In the genomic region with DNA sequence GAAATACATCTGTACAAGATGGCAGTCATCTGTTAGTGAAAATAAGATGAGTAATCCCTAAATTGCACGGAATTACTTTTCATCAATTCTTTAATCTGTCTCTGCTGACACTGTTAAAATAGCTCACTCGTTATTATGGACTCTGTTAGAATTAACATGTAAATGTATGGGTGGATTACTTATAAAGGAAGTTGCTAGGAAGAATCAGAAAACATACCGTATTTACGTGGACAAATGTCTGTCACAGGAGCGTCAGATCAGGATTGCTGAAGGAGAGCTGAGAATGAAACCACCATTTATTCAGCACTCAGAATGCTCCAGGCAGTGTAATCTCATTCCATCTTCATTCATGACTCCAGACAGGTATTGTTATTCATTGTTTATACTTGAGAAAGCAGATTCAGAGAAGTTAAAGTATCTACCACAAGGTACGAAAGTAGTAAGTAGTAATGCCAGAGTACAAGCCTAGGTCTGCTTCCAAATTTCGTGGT, we compare ENCODE assay signal across 7 cellular contexts. TPM values are rescaled to one million over a fixed set of nuclear protein-coding genes. Genes with fewer than 3 reads are reported as not detected.
A peak's percentile ranks its signal among the peaks of the same experiment; 100 is the strongest.
DNase-seq lines count a peak whose midpoint lies in the region; ATAC-seq and TF ChIP-seq lines count a peak whose summit lies in the region.

No MANE protein-coding gene starts in this region.

- no peaks in the 10 kb centered on the region for H3K27me3 ChIP-seq in adrenal gland
- no peaks in the 10 kb centered on the region for H3K27me3 ChIP-seq in iPS-20b (ENCODE audit: insufficient read depth, low read length)

- no peaks in the 10 kb centered on the region for H3K9me3 Mint-ChIP-seq in activated CD8-positive, alpha-beta memory T cell treated with anti-CD3 and anti-CD28 coated beads, Interleukin-2, amount 10 ng/mL, durations not matched to agents 7 days and 5 days (ENCODE audit: low read depth)

- 31 to 32% (median 31%) methylated on average over 7 of the region's 7 CpGs for WGBS in adrenal gland, 4 donors

- CTCF ChIA-PET in activated CD8-positive, alpha-beta memory T cell treated with anti-CD3 and anti-CD28 coated beads, Interleukin-2, amount 10 ng/mL, durations not matched to agents 7 days and 5 days (lab: Charles Lee) = no interaction called here

- TF ChIP-seq CTCF in adrenal gland (IDR thresholded peaks at IDR 0.05) = no peak

- H3K36me3 ChIP-seq in adrenal gland (replicated peaks in 1 of 2) (no peaks in the 10 kb centered on the region), iPS-20b (ENCODE audit: insufficient read depth, low read depth, low read length) (0 out of 2 replicates have a peak, but pooled peaks cover 3% of the 10 kb centered on the region)

- ATAC-seq in activated CD8-positive, alpha-beta memory T cell treated with anti-CD3 and anti-CD28 coated beads, Interleukin-2, amount 10 ng/mL, durations not matched to agents 7 days and 5 days = no peak

- H3K9ac ChIP-seq in iPS-20b (ENCODE audit: low read depth, low read length) = peak overlapping the region; percentile 83; the same call in 1 of the 2 replicates

- DNase-seq in KG1 (lab: John Stamatoyannopoulos, UW) (peak; percentile 8), adrenal gland (no peak), substantia nigra (lab: John Stamatoyannopoulos, UW) (peak in 1 of 49 donors; percentile 17), MV-4-11 (lab: John Stamatoyannopoulos, UW) (no peak)
- DNase-seq in activated CD8-positive, alpha-beta memory T cell treated with anti-CD3 and anti-CD28 coated beads, Interleukin-2, amount 10 ng/mL, durations not matched to agents 7 days and 5 days = no peak
- no peak for DNase-seq in activated CD4-positive, alpha-beta T cell treated with anti-CD3 and anti-CD28 coated beads for 4 hours

- H3K27me3 Mint-ChIP-seq in activated CD8-positive, alpha-beta memory T cell treated with anti-CD3 and anti-CD28 coated beads, Interleukin-2, amount 10 ng/mL, durations not matched to agents 7 days and 5 days = peaks cover 17% of the 10 kb centered on the region

- H3K27ac ChIP-seq in adrenal gland (peak overlapping the region; percentile 2 to 91 (median 81)), iPS-20b (ENCODE audit: low read length) (no peak overlapping the region), substantia nigra (ENCODE audit: low read depth, low read length, poor library complexity, severe bottlenecking) (peak overlapping the region; percentile 85)

- no peak overlapping the region for H3K27ac Mint-ChIP-seq in activated CD8-positive, alpha-beta memory T cell treated with anti-CD3 and anti-CD28 coated beads, Interleukin-2, amount 10 ng/mL, durations not matched to agents 7 days and 5 days

- H3K4me1 Mint-ChIP-seq in activated CD8-positive, alpha-beta memory T cell treated with anti-CD3 and anti-CD28 coated beads, Interleukin-2, amount 10 ng/mL, durations not matched to agents 7 days and 5 days = no peaks in the 10 kb centered on the region

- intact Hi-C loops in adrenal gland (cut with DNase I) = no loop called here

- TF ChIP-seq POLR2A in adrenal gland (IDR thresholded peaks at IDR 0.05) = no peak

- H3K4me3 Mint-ChIP-seq in activated CD8-positive, alpha-beta memory T cell treated with anti-CD3 and anti-CD28 coated beads, Interleukin-2, amount 10 ng/mL, durations not matched to agents 7 days and 5 days = no peak overlapping the region

- H3K4me3 ChIP-seq in adrenal gland (peak overlapping the region in 3 of 4 donors; percentile 2 to 76 (median 71)), iPS-20b (ENCODE audit: low read length) (peak overlapping the region; percentile 96)

- H3K4me1 ChIP-seq in adrenal gland (replicated peaks in 1 of 2) (peaks cover 0 to 13% of the 10 kb centered on the region in 2 donors), iPS-20b (ENCODE audit: insufficient read depth, low read length) (peaks cover 9% of the 10 kb centered on the region; the same call in 1 of the 2 replicates)

- H3K9me3 ChIP-seq in adrenal gland (replicated peaks in 1 of 3) (no peaks in the 10 kb centered on the region), iPS-20b (ENCODE audit: insufficient read depth, low read depth, low read length) (no peaks in the 10 kb centered on the region)

- H3K36me3 Mint-ChIP-seq in activated CD8-positive, alpha-beta memory T cell treated with anti-CD3 and anti-CD28 coated beads, Interleukin-2, amount 10 ng/mL, durations not matched to agents 7 days and 5 days = no peaks in the 10 kb centered on the region

RNA-seq across cellular contexts. Expression of gene LCA5, which starts 1.3 kb away (rescaled TPM):
- 1 to 10 TPM; 1.3 to 4.3 (median 2.6) TPM for total RNA-seq in adrenal gland
- polyA plus RNA-seq in adrenal gland = 1 to 10 TPM; 1.0 to 4.6 (median 1.1) TPM
- under 1 TPM in 1 of 2 experiments, not detected in 1; 0.16 TPM for total RNA-seq in activated CD8-positive, alpha-beta memory T cell treated with anti-CD3 and anti-CD28 coated beads, Interleukin-2, amount 10 ng/mL, durations not matched to agents 7 days and 5 days
